8 cellular contexts compared by ENCODE assay signal in the genomic region with DNA sequence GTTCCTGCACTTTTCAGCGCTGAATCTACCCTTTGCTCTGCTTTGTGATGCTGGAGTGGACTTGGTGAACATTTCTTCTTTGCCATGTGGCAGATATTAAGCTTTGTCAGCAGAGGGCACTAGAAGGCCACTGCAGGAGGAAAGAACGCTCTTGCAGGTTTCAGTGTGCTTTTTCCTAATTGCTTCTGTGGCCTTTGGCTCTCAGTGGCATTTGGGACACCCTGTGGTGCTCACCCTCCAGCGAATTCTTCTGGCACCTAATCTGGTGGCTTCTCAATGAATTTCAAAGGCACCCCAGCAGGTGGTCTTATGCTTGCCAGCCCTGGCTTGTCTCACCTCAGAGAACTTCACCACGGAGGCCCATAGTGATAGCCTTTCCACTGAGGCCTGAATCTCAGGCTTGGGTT.
DNase-seq lines count a peak whose midpoint lies in the region; ATAC-seq and TF ChIP-seq lines count a peak whose summit lies in the region.

No MANE protein-coding gene starts in this region.

- no peaks in the 10 kb centered on the region for H3K36me3 ChIP-seq in heart right ventricle

- H3K4me1 ChIP-seq in heart right ventricle, result no peaks in the 10 kb centered on the region

- no peak overlapping the region for H3K4me3 ChIP-seq in heart right ventricle

- DNase-seq in heart right ventricle (peak in 1 of 2 donors; percentile 5), Right ventricle myocardium inferior (ENCODE audit: missing footprints) (no peak), NCI-H1048 (lab: John Stamatoyannopoulos, UW) (peak; percentile 20), dermis blood vessel endothelial cell (peak; percentile 64), myocyte (ENCODE audit: low read depth) (peak; percentile 39)

- intact Hi-C loops in heart right ventricle (cut with DNase I) (no loop called here), Right ventricle myocardium inferior (cut with DNase I) (loop anchor here (5.0 kb wide), 1 partner anchor 493 kb away; a partner anchor contains a TSS)

- 17 to 25% methylated on average over 4 of the region's 4 CpGs for WGBS in heart right ventricle, 2 donors

- TF ChIP-seq CTCF in heart right ventricle (IDR thresholded peaks at IDR 0.05), result peak; percentile 14 to 66 (median 58)

- no peak for ATAC-seq in heart right ventricle
- ATAC-seq in Right ventricle myocardium inferior, result no peak
- ATAC-seq in SK-N-SH treated with all-trans-retinoic acid at 6 μM for 48 hours, result peak; percentile 79
- ATAC-seq in HG02973 (IDR thresholded peaks at IDR 0.05; ENCODE audit: unreplicated experiment), result no peak
- ATAC-seq in HG03097 (IDR thresholded peaks at IDR 0.05; ENCODE audit: low FRiP score, unreplicated experiment), result no peak

- no peak overlapping the region for H3K27ac ChIP-seq in heart right ventricle

- H3K27me3 ChIP-seq in heart right ventricle, result peaks cover 0 to 12% (median 0%) of the 10 kb centered on the region in 7 donors

- H3K9me3 ChIP-seq in heart right ventricle, result peaks cover 0 to 18% (median 4%) of the 10 kb centered on the region in 11 donors

TF ChIP-seq in SK-N-SH treated with all-trans-retinoic acid at 6 μM for 48 hours, 23 proteins besides CTCF, POLR2A, EP300 and RAD21:
- TF ChIP-seq, protein P1, sequence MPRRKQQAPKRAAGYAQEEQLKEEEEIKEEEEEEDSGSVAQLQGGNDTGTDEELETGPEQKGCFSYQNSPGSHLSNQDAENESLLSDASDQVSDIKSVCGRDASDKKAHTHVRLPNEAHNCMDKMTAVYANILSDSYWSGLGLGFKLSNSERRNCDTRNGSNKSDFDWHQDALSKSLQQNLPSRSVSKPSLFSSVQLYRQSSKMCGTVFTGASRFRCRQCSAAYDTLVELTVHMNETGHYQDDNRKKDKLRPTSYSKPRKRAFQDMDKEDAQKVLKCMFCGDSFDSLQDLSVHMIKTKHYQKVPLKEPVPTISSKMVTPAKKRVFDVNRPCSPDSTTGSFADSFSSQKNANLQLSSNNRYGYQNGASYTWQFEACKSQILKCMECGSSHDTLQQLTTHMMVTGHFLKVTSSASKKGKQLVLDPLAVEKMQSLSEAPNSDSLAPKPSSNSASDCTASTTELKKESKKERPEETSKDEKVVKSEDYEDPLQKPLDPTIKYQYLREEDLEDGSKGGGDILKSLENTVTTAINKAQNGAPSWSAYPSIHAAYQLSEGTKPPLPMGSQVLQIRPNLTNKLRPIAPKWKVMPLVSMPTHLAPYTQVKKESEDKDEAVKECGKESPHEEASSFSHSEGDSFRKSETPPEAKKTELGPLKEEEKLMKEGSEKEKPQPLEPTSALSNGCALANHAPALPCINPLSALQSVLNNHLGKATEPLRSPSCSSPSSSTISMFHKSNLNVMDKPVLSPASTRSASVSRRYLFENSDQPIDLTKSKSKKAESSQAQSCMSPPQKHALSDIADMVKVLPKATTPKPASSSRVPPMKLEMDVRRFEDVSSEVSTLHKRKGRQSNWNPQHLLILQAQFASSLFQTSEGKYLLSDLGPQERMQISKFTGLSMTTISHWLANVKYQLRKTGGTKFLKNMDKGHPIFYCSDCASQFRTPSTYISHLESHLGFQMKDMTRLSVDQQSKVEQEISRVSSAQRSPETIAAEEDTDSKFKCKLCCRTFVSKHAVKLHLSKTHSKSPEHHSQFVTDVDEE (CRISPR knock-in tag; IDR thresholded peaks at IDR 0.05), result no peak
- TF ChIP-seq OSR1 (CRISPR knock-in tag; IDR thresholded peaks at IDR 0.05), result no peak
- no peak for TF ChIP-seq ISL1 (CRISPR knock-in tag; IDR thresholded peaks at IDR 0.05)
- TF ChIP-seq ZNF565 (CRISPR knock-in tag; conservative IDR thresholded peaks at IDR 0.05; ENCODE audit: low read depth), result no peak
- no peak for TF ChIP-seq BACH2 (CRISPR knock-in tag; IDR thresholded peaks at IDR 0.05; ENCODE audit: borderline replicate concordance)
- TF ChIP-seq GLIS3 (CRISPR knock-in tag; IDR thresholded peaks at IDR 0.05), result no peak
- TF ChIP-seq, protein P2, sequence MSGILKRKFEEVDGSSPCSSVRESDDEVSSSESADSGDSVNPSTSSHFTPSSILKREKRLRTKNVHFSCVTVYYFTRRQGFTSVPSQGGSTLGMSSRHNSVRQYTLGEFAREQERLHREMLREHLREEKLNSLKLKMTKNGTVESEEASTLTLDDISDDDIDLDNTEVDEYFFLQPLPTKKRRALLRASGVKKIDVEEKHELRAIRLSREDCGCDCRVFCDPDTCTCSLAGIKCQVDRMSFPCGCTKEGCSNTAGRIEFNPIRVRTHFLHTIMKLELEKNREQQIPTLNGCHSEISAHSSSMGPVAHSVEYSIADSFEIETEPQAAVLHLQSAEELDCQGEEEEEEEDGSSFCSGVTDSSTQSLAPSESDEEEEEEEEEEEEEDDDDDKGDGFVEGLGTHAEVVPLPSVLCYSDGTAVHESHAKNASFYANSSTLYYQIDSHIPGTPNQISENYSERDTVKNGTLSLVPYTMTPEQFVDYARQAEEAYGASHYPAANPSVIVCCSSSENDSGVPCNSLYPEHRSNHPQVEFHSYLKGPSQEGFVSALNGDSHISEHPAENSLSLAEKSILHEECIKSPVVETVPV (CRISPR knock-in tag; IDR thresholded peaks at IDR 0.05), result no peak
- TF ChIP-seq TOX (CRISPR knock-in tag; IDR thresholded peaks at IDR 0.05; ENCODE audit: borderline replicate concordance), result no peak
- TF ChIP-seq ZC3H10 (CRISPR knock-in tag; IDR thresholded peaks at IDR 0.05), result no peak
- TF ChIP-seq SNAI2 (CRISPR knock-in tag; IDR thresholded peaks at IDR 0.05), result no peak
- TF ChIP-seq, protein P3, sequence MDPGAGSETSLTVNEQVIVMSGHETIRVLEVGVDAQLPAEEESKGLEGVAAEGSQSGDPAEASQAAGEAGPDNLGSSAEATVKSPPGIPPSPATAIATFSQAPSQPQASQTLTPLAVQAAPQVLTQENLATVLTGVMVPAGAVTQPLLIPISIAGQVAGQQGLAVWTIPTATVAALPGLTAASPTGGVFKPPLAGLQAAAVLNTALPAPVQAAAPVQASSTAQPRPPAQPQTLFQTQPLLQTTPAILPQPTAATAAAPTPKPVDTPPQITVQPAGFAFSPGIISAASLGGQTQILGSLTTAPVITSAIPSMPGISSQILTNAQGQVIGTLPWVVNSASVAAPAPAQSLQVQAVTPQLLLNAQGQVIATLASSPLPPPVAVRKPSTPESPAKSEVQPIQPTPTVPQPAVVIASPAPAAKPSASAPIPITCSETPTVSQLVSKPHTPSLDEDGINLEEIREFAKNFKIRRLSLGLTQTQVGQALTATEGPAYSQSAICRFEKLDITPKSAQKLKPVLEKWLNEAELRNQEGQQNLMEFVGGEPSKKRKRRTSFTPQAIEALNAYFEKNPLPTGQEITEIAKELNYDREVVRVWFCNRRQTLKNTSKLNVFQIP (CRISPR knock-in tag; IDR thresholded peaks at IDR 0.05; ENCODE audit: borderline replicate concordance, low read depth), result no peak
- no peak for TF ChIP-seq ESRRG (CRISPR knock-in tag; IDR thresholded peaks at IDR 0.05)
- TF ChIP-seq RARB (CRISPR knock-in tag; IDR thresholded peaks at IDR 0.05), result no peak
TF ChIP-seq in SK-N-SH treated with all-trans-retinoic acid at 6 μM for 48 hours: peak in this region for 0.
